ENCODE assay signal across 8 cellular contexts in genomic region chr6:16836186-16836981, GRCh38.
DNase-seq lines count a peak whose midpoint lies in the region; ATAC-seq and TF ChIP-seq lines count a peak whose summit lies in the region.

No MANE protein-coding gene starts in this region.

- peak; percentile 76 for ATAC-seq in GM19463 (IDR thresholded peaks at IDR 0.05; ENCODE audit: unreplicated experiment)
- ATAC-seq in HG03457 (IDR thresholded peaks at IDR 0.05; ENCODE audit: unreplicated experiment): peak; percentile 58
- peak; percentile 83 for ATAC-seq in stimulated activated effector memory CD8-positive, alpha-beta T cell treated with anti-CD3 and anti-CD28 coated beads, Interleukin-12 subunit alpha, Interleukin-12 subunit beta, amount 100 ng/mL, for 72 hours
- ATAC-seq in left lobe of liver: no peak

- H4K20me1 ChIP-seq in mammary epithelial cell (ENCODE audit: insufficient read depth, low read length): no peaks in the 10 kb centered on the region

- H3K27ac ChIP-seq in CD8-positive, alpha-beta memory T cell (ENCODE audit: low read depth, low read length): no peak overlapping the region
- no peak overlapping the region for H3K27ac ChIP-seq in duodenal mucosa (ENCODE audit: low read depth, low read length)
- no peak overlapping the region for H3K27ac ChIP-seq in mammary epithelial cell (ENCODE audit: insufficient read depth, low read depth, low read length)

- POLR2A ChIA-PET in CD8-positive, alpha-beta memory T cell (lab: Charles Lee): no interaction called here

- peak overlapping the region in 7 of 8 donors; percentile 38 to 92 (median 81) for H3K27ac Mint-ChIP-seq in CD8-positive, alpha-beta memory T cell
- H3K27ac Mint-ChIP-seq in stimulated activated effector memory CD8-positive, alpha-beta T cell treated with anti-CD3 and anti-CD28 coated beads, Interleukin-12 subunit alpha, Interleukin-12 subunit beta, amount 100 ng/mL, for 72 hours: peak overlapping the region; percentile 50

- peak overlapping the region; percentile 71 to 88 (median 83) for H3K4me3 Mint-ChIP-seq in CD8-positive, alpha-beta memory T cell
- peak overlapping the region; percentile 60 for H3K4me3 Mint-ChIP-seq in stimulated activated effector memory CD8-positive, alpha-beta T cell treated with anti-CD3 and anti-CD28 coated beads, Interleukin-12 subunit alpha, Interleukin-12 subunit beta, amount 100 ng/mL, for 72 hours

- H3K27me3 ChIP-seq in CD8-positive, alpha-beta memory T cell (ENCODE audit: insufficient read depth, low read length, poor library complexity, severe bottlenecking): no peaks in the 10 kb centered on the region
- H3K27me3 ChIP-seq in duodenal mucosa (ENCODE audit: control insufficient read depth in 1 of 2, insufficient read depth in 2 of 2, low read length in 2 of 2) (no peaks in the 10 kb centered on the region), mammary epithelial cell (ENCODE audit: insufficient read depth, low read length) (no peaks in the 10 kb centered on the region)

- H3K4me1 ChIP-seq in CD8-positive, alpha-beta memory T cell (ENCODE audit: insufficient read depth, low read length): peaks cover 15% of the 10 kb centered on the region
- H3K4me1 ChIP-seq in duodenal mucosa (ENCODE audit: control insufficient read depth in 1 of 2, insufficient read depth in 2 of 2, low read length in 2 of 2): peaks cover 0 to 3% of the 10 kb centered on the region in 2 donors
- H3K4me1 ChIP-seq in mammary epithelial cell (ENCODE audit: insufficient read depth, low read length): no peaks in the 10 kb centered on the region

- no peak for DNase-seq in CD8-positive, alpha-beta memory T cell
- peak in 1 of 2 donors; percentile 58 for DNase-seq in stimulated activated effector memory CD8-positive, alpha-beta T cell treated with anti-CD3 and anti-CD28 coated beads, Interleukin-12 subunit alpha, Interleukin-12 subunit beta, amount 100 ng/mL, for 72 hours (ENCODE audit: low spot score in 2 of 2)
- no peak for DNase-seq in left lobe of liver (ENCODE audit: low spot score)
- no peak for DNase-seq in mammary epithelial cell
- no peak for DNase-seq in GF-D8 (lab: John Stamatoyannopoulos, UW)

- in situ Hi-C loops in mammary epithelial cell (cut with MboI; ENCODE audit: low sequenced_read_pairs in 2 of 2): no loop called here

- intact Hi-C loops in mammary epithelial cell (cut with micrococcal nuclease): no loop called here

- H3K4me2 ChIP-seq in mammary epithelial cell (ENCODE audit: insufficient read depth, low read depth, low read length): no peak overlapping the region

- dilution Hi-C loops in mammary epithelial cell (cut with HindIII; ENCODE audit: low sequenced_read_pairs): no loop called here

- no peaks in the 10 kb centered on the region for H3K9me3 ChIP-seq in CD8-positive, alpha-beta memory T cell (ENCODE audit: low read length)
- H3K9me3 ChIP-seq in duodenal mucosa (ENCODE audit: control insufficient read depth in 1 of 2, low read length in 2 of 2) (no peaks in the 10 kb centered on the region), mammary epithelial cell (replicated peaks; ENCODE audit: insufficient read depth, low read length) (no peaks in the 10 kb centered on the region)

- BruUV-seq in mammary epithelial cell (replicated peaks; lab: Mats Ljungman, UMichigan): no TSS peak

- WGBS in mammary epithelial cell (ENCODE audit: low coverage, missing lambda C conversion rate): 89% methylated on average over 8 of the region's 8 CpGs

- H3K36me3 ChIP-seq in CD8-positive, alpha-beta memory T cell (ENCODE audit: insufficient read depth, low read length): no peaks in the 10 kb centered on the region
- H3K36me3 ChIP-seq in duodenal mucosa (ENCODE audit: control insufficient read depth in 1 of 2, insufficient read depth in 2 of 2, low read length in 2 of 2): no peaks in the 10 kb centered on the region
- no peaks in the 10 kb centered on the region for H3K36me3 ChIP-seq in mammary epithelial cell (ENCODE audit: insufficient read depth, low read length)

- no peak for TF ChIP-seq CTCF in mammary epithelial cell (conservative IDR thresholded peaks at IDR 0.05 in 1 of 2, IDR thresholded peaks at IDR 0.05 in 1 of 2; ENCODE audit: extremely low read depth in 1 of 2, insufficient read depth in 1 of 2, low read depth in 1 of 2, low read length in 2 of 2)

- H3K9ac ChIP-seq in duodenal mucosa (ENCODE audit: low read depth in 1 of 2, low read length in 2 of 2): no peak overlapping the region
- no peak overlapping the region for H3K9ac ChIP-seq in mammary epithelial cell (ENCODE audit: insufficient read depth, low read length)

- no peaks in the 10 kb centered on the region for H3K36me3 Mint-ChIP-seq in CD8-positive, alpha-beta memory T cell
- H3K36me3 Mint-ChIP-seq in stimulated activated effector memory CD8-positive, alpha-beta T cell treated with anti-CD3 and anti-CD28 coated beads, Interleukin-12 subunit alpha, Interleukin-12 subunit beta, amount 100 ng/mL, for 72 hours: no peaks in the 10 kb centered on the region

- peaks cover 27 to 45% (median 37%) of the 10 kb centered on the region in 3 donors for H3K4me1 Mint-ChIP-seq in CD8-positive, alpha-beta memory T cell
- peaks cover 28% of the 10 kb centered on the region for H3K4me1 Mint-ChIP-seq in stimulated activated effector memory CD8-positive, alpha-beta T cell treated with anti-CD3 and anti-CD28 coated beads, Interleukin-12 subunit alpha, Interleukin-12 subunit beta, amount 100 ng/mL, for 72 hours

- peak overlapping the region; percentile 30 for H3K4me3 ChIP-seq in CD8-positive, alpha-beta memory T cell (ENCODE audit: low read length)
- H3K4me3 ChIP-seq in duodenal mucosa (ENCODE audit: low read depth in 1 of 2, low read length in 2 of 2) (peak overlapping the region; percentile 42 to 50), mammary epithelial cell (replicated peaks in 1 of 3; ENCODE audit: insufficient read depth in 1 of 3, low read depth in 2 of 3, low read length in 3 of 3) (no peak overlapping the region)

- no peaks in the 10 kb centered on the region for H3K79me2 ChIP-seq in mammary epithelial cell (ENCODE audit: insufficient read depth, low read length)

- H3K9me3 Mint-ChIP-seq in CD8-positive, alpha-beta memory T cell: peaks cover 0 to 2% (median 0%) of the 10 kb centered on the region in 5 donors
- no peaks in the 10 kb centered on the region for H3K9me3 Mint-ChIP-seq in stimulated activated effector memory CD8-positive, alpha-beta T cell treated with anti-CD3 and anti-CD28 coated beads, Interleukin-12 subunit alpha, Interleukin-12 subunit beta, amount 100 ng/mL, for 72 hours

- CTCF ChIA-PET in CD8-positive, alpha-beta memory T cell (lab: Charles Lee): interaction anchor here (0.9 to 1.3 kb wide), 3 partner anchors 15 to 67 kb away, joined by 3 to 5 read pairs (median 5); no protein-coding TSS in a partner anchor
- CTCF ChIA-PET in mammary epithelial cell (lab: Charles Lee; ENCODE audit: low non-redundant PET): no interaction called here

- H2AFZ ChIP-seq in mammary epithelial cell (ENCODE audit: low read depth, low read length): no peak overlapping the region

- H3K27me3 Mint-ChIP-seq in CD8-positive, alpha-beta memory T cell: peaks cover 0 to 3% of the 10 kb centered on the region in 2 donors

Comparison
In these comparisons a context has a peak if more than half of its experiments do, and no peak if none do; other contexts are left out.
1. H3K4me3 ChIP-seq: peak in CD8-positive, alpha-beta memory T cell (single experiment) and duodenal mucosa (2 of 2); none in mammary epithelial cell (0 of 3).